In genomic region chr1:204583909-204584632, GRCh38 we compare ENCODE assay signal across 13 cellular contexts.
DNase-seq lines count a peak whose midpoint lies in the region; ATAC-seq lines count a peak whose summit lies in the region.
"Had no signal": no experiment of that assay in that cellular context is flagged by ENCODE, and none has a peak within 500 bp of the region (broad histone marks: within the 10 kb centered on the region; RNA-seq: fewer than 3 reads in every experiment).

No MANE protein-coding gene starts in this region.

- H3K4me3 Mint-ChIP-seq in activated T-helper 17 cell treated with anti-CD3 and anti-CD28 coated beads, Interleukin-2, amount 50 U/mL, for 72 hours: peak overlapping the region; percentile 36
- H3K4me3 Mint-ChIP-seq: activated B cell treated with CpG ODN at 0.5 μM for 24 hours; stimulated activated naive B cell treated with anti-CD40 and anti-IgM and Interleukin-4, amounts not matched to agents 10 μg/mL and 1 μg/mL and 100 μg/mL, for 72 hours had no signal

- H2AK5ac ChIP-seq in mesendoderm (ENCODE audit: low read length): no peak overlapping the region

- H3K27ac ChIP-seq in mesendoderm (ENCODE audit: low read depth, low read length): no peak overlapping the region
- H3K27ac ChIP-seq: 22Rv1 had no signal

- H3K9ac ChIP-seq in mesendoderm (ENCODE audit: low read length): no peak overlapping the region

- no peaks in the 10 kb centered on the region for H3K27me3 Mint-ChIP-seq in activated T-helper 17 cell treated with anti-CD3 and anti-CD28 coated beads, Interleukin-2, amount 50 U/mL, for 72 hours
- H3K27me3 Mint-ChIP-seq: activated B cell treated with CpG ODN at 0.5 μM for 24 hours; stimulated activated naive B cell treated with anti-CD40 and anti-IgM and Interleukin-4, amounts not matched to agents 10 μg/mL and 1 μg/mL and 100 μg/mL, for 72 hours had no signal

- no peak overlapping the region for H3K23ac ChIP-seq in mesendoderm (ENCODE audit: low read length)

- H3K27ac Mint-ChIP-seq in activated T-helper 17 cell treated with anti-CD3 and anti-CD28 coated beads, Interleukin-2, amount 50 U/mL, for 72 hours: no peak overlapping the region
- H3K27ac Mint-ChIP-seq: stimulated activated naive B cell treated with anti-CD40 and anti-IgM and Interleukin-4, amounts not matched to agents 10 μg/mL and 1 μg/mL and 100 μg/mL, for 72 hours had no signal

- H3K79me2 ChIP-seq in mesendoderm (ENCODE audit: control insufficient read depth, insufficient read depth, low read length): no peaks in the 10 kb centered on the region

- H3K4me1 ChIP-seq in mesendoderm (ENCODE audit: control insufficient read depth, low read depth, low read length): peaks cover 3% of the 10 kb centered on the region

- H3K36me3 Mint-ChIP-seq in activated T-helper 17 cell treated with anti-CD3 and anti-CD28 coated beads, Interleukin-2, amount 50 U/mL, for 72 hours (ENCODE audit: low read depth): no peaks in the 10 kb centered on the region

- ATAC-seq in activated T-helper 17 cell treated with anti-CD3 and anti-CD28 coated beads, Interleukin-2, amount 50 U/mL, for 72 hours (replicated peaks): no peak
- ATAC-seq: stimulated activated naive B cell treated with anti-CD40 and anti-IgM and Interleukin-4, amounts not matched to agents 10 μg/mL and 1 μg/mL and 100 μg/mL, for 72 hours had no signal

- H3K36me3 ChIP-seq in mesendoderm (ENCODE audit: control insufficient read depth, insufficient read depth, low read length): no peaks in the 10 kb centered on the region

- H2BK120ac ChIP-seq in mesendoderm (ENCODE audit: low read depth, low read length): no peak overlapping the region

- H3K9me3 Mint-ChIP-seq in activated T-helper 17 cell treated with anti-CD3 and anti-CD28 coated beads, Interleukin-2, amount 50 U/mL, for 72 hours: no peaks in the 10 kb centered on the region
- H3K9me3 Mint-ChIP-seq: activated B cell treated with CpG ODN at 0.5 μM for 24 hours; stimulated activated naive B cell treated with anti-CD40 and anti-IgM and Interleukin-4, amounts not matched to agents 10 μg/mL and 1 μg/mL and 100 μg/mL, for 72 hours had no signal

- H3K56ac ChIP-seq in mesendoderm (ENCODE audit: low read length): no peak overlapping the region

- no peak overlapping the region for H3K4ac ChIP-seq in mesendoderm (ENCODE audit: low read depth, low read length)

- no peak overlapping the region for H3K18ac ChIP-seq in mesendoderm (ENCODE audit: low read length)

- H4K8ac ChIP-seq in mesendoderm (ENCODE audit: low read depth, low read length): no peak overlapping the region

- no peak overlapping the region for H2BK15ac ChIP-seq in mesendoderm (replicated peaks; ENCODE audit: low read depth)

- peak; percentile 38 for DNase-seq in DMS 273 (lab: John Stamatoyannopoulos, UW; ENCODE audit: unreplicated experiment)
- no peak for DNase-seq in DMS 273 treated with DMSO at 0.1 percent for 48 hours (lab: John Stamatoyannopoulos, UW)
- peak; percentile 79 for DNase-seq in NCI-H1694 treated with DMSO at 0.1 percent for 48 hours (lab: John Stamatoyannopoulos, UW)
- peak; percentile 70 for DNase-seq in pons (ENCODE audit: low spot score)
- DNase-seq in NCI-H526 treated with DMSO at 0.1 percent for 48 hours (lab: John Stamatoyannopoulos, UW): no peak
- no peak for DNase-seq in activated CD4-positive, alpha-beta T cell treated with anti-CD3 and anti-CD28 coated beads, Interleukin-2, amount 50 U/mL, for 1 hour
- DNase-seq in mesendoderm: no peak
- DNase-seq: activated B cell treated with CpG ODN at 0.5 μM for 24 hours; DMS53; NCI-H187 treated with DMSO at 0.1 percent for 48 hours; stimulated activated naive B cell treated with anti-CD40 and anti-IgM and Interleukin-4, amounts not matched to agents 10 μg/mL and 1 μg/mL and 100 μg/mL, for 72 hours had no signal

- H2BK5ac ChIP-seq in mesendoderm (ENCODE audit: low read length): no peak overlapping the region

- no peak overlapping the region for H4K5ac ChIP-seq in mesendoderm (ENCODE audit: low read length)

- no peak overlapping the region for H3K4me2 ChIP-seq in mesendoderm (ENCODE audit: low read length)

- H3K4me3 ChIP-seq in mesendoderm (ENCODE audit: low read length): no peak overlapping the region

- H3K27me3 ChIP-seq in mesendoderm (ENCODE audit: insufficient read depth, low read length, poor library complexity): no peaks in the 10 kb centered on the region

- H3K4me1 Mint-ChIP-seq in activated T-helper 17 cell treated with anti-CD3 and anti-CD28 coated beads, Interleukin-2, amount 50 U/mL, for 72 hours: peaks cover 11% of the 10 kb centered on the region

- WGBS in mesendoderm (ENCODE audit: extremely low coverage, insufficient coverage, low lambda C conversion rate): no CpG with 5 or more reads among the region's 4 CpGs

- no peaks in the 10 kb centered on the region for H3K79me1 ChIP-seq in mesendoderm (ENCODE audit: low read length)

Comparison
In these comparisons a context has a peak if more than half of its experiments do, and no peak if none do; other contexts are left out.
1. DNase-seq: peak in DMS 273 (single experiment), NCI-H1694 treated with DMSO at 0.1 percent for 48 hours (single experiment) and pons (single experiment); none in DMS 273 treated with DMSO at 0.1 percent for 48 hours (single experiment), NCI-H526 treated with DMSO at 0.1 percent for 48 hours (single experiment), activated CD4-positive, alpha-beta T cell treated with anti-CD3 and anti-CD28 coated beads, Interleukin-2, amount 50 U/mL, for 1 hour (single experiment) and mesendoderm (single experiment).